In the genomic region with DNA sequence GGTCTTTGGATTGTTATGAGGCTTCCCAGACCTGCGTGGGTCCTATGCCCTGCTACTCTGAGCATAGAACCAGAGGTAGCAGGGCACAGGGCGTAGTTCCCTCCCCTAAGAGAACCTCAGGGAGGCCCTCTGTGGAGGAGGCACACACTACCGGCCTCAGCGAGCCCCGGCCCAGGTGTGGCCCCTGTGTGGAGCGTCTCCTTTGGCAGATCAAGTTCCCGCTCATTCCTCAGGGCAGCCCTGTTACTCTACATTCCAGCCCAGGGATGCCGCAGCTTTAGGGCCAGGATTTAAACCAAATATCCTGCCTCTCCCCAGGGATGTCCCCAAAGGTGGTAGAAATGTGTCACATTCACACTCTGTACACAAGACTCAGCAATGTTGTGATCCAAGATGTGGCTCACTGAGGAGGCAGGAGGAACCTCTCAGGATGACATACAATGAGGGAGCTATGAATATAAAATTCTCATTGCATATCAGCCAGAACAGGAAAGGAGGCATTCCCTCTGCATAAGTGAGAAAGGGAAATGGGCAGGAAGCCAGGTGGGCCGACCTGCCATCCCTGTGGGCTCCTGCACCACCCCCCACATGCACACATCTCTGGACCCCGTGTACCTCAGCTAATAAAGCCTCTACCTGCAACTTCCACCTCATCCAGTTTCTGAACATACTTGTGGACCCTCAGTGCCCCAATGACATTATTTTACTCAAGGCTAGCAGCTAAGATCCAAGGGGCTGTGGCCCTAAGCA, we compare ENCODE assay signal across 20 cellular contexts.
"Had no signal": no experiment of that assay in that cellular context is flagged by ENCODE, and none has a peak within 500 bp of the region (broad histone marks: within the 10 kb centered on the region; RNA-seq: fewer than 3 reads in every experiment).

No MANE protein-coding gene starts in this region.

- H3K27me3 ChIP-seq: left lung, right lobe of liver, suprapubic skin, upper lobe of left lung had no signal

- DNase-seq: activated CD4-positive, alpha-beta T cell treated with anti-CD3 and anti-CD28 coated beads for 48 hours; activated CD8-positive, alpha-beta T cell treated with anti-CD3 and anti-CD28 coated beads for 36 hours; activated effector memory CD4-positive, alpha-beta T cell treated with anti-CD3 and anti-CD28 coated beads, Interleukin-2, amount 50 U/mL, for 16 hours; activated T-cell treated with anti-CD3 and anti-CD28 coated beads, Interleukin-2, amount 50 U/mL, for 4 hours; caudate nucleus; cortex of kidney; effector memory CD4-positive, alpha-beta T cell; left lung; psoas muscle; right lobe of liver; stimulated activated CD4-positive, alpha-beta T cell treated with anti-CD3 and anti-CD28 coated beads, Interleukin-4, amount 100 ng/mL, for 4 hours; stimulated activated CD8-positive, alpha-beta memory T cell treated with anti-CD3 and anti-CD28 coated beads, Interleukin-4, amount 100 ng/mL, for 48 hours; stimulated activated naive CD8-positive, alpha-beta T cell treated with anti-CD3 and anti-CD28 coated beads, Interleukin-15, Interleukin-2, amounts not matched to agents 100 U/mL and 50 U/mL, for 24 hours; T-helper 17 cell had no signal

- H3K36me3 ChIP-seq: left lung, right lobe of liver, suprapubic skin, upper lobe of left lung had no signal

- H3K9me3 Mint-ChIP-seq: activated CD8-positive, alpha-beta T cell treated with anti-CD3 and anti-CD28 coated beads for 36 hours; activated naive CD4-positive, alpha-beta T cell treated with anti-CD3 and anti-CD28 coated beads, Interleukin-2, amount 50 U/mL, for 24 hours; activated T-cell treated with anti-CD3 and anti-CD28 coated beads, Interleukin-2, amount 50 U/mL, for 4 hours; memory B cell had no signal

- H3K27ac Mint-ChIP-seq: activated CD8-positive, alpha-beta T cell treated with anti-CD3 and anti-CD28 coated beads for 36 hours; activated naive CD4-positive, alpha-beta T cell treated with anti-CD3 and anti-CD28 coated beads, Interleukin-2, amount 50 U/mL, for 24 hours; memory B cell; T-helper 17 cell had no signal

- H3K9me3 ChIP-seq: left lung, psoas muscle, right lobe of liver, suprapubic skin, upper lobe of left lung had no signal

- H3K27ac ChIP-seq: epithelial cell of prostate, left lung, psoas muscle, right lobe of liver, suprapubic skin, upper lobe of left lung had no signal

- ATAC-seq: activated CD8-positive, alpha-beta T cell treated with anti-CD3 and anti-CD28 coated beads for 36 hours; activated T-cell treated with anti-CD3 and anti-CD28 coated beads, Interleukin-2, amount 50 U/mL, for 4 hours; left lung; psoas muscle; right lobe of liver; stimulated activated naive CD8-positive, alpha-beta T cell treated with anti-CD3 and anti-CD28 coated beads, Interleukin-15, Interleukin-2, amounts not matched to agents 100 U/mL and 50 U/mL, for 24 hours; T-helper 17 cell had no signal

- H3K4me1 Mint-ChIP-seq: activated naive CD4-positive, alpha-beta T cell treated with anti-CD3 and anti-CD28 coated beads, Interleukin-2, amount 50 U/mL, for 24 hours; memory B cell had no signal

- H3K4me3 ChIP-seq: left lung, psoas muscle, right lobe of liver, smooth muscle cell, suprapubic skin, upper lobe of left lung had no signal

- H3K27me3 Mint-ChIP-seq: activated naive CD4-positive, alpha-beta T cell treated with anti-CD3 and anti-CD28 coated beads, Interleukin-2, amount 50 U/mL, for 24 hours had no signal

- H3K36me3 Mint-ChIP-seq: activated naive CD4-positive, alpha-beta T cell treated with anti-CD3 and anti-CD28 coated beads, Interleukin-2, amount 50 U/mL, for 24 hours; memory B cell had no signal

- H3K4me3 Mint-ChIP-seq: activated CD8-positive, alpha-beta T cell treated with anti-CD3 and anti-CD28 coated beads for 36 hours; activated naive CD4-positive, alpha-beta T cell treated with anti-CD3 and anti-CD28 coated beads, Interleukin-2, amount 50 U/mL, for 24 hours; activated T-cell treated with anti-CD3 and anti-CD28 coated beads, Interleukin-2, amount 50 U/mL, for 4 hours; memory B cell; T-helper 17 cell had no signal
